ENCODE assay signal across 8 cellular contexts in genomic region chr10:123154943-123155505, GRCh38. TPM values are rescaled to one million over a fixed set of nuclear protein-coding genes. Genes with fewer than 3 reads are reported as not detected.
A peak's percentile ranks its signal among the peaks of the same experiment; 100 is the strongest.
DNase-seq lines count a peak whose midpoint lies in the region; ATAC-seq lines count a peak whose summit lies in the region.

No MANE protein-coding gene starts in this region.

- H3K36me3 ChIP-seq in endocrine pancreas (ENCODE audit: control insufficient read depth, insufficient read depth, low read length), result no peaks in the 10 kb centered on the region

- intact Hi-C loops in activated CD4-positive, alpha-beta T cell treated with anti-CD3 and anti-CD28 coated beads for 36 hours (cut with DNase I, micrococcal nuclease), result loop anchor here (1.0 to 10.0 kb wide), 17 partner anchors 132 to 1762 kb away; partner anchors contain the start of genes C10orf88 (in 2 of the 2), FAM24B (in 2 of the 2), IKZF5 (in 2 of the 2) and ATE1 (in 1 of the 2)

- H3K4me3 Mint-ChIP-seq in activated CD4-positive, alpha-beta T cell treated with anti-CD3 and anti-CD28 coated beads for 36 hours, result peak overlapping the region; percentile 100
- peak overlapping the region; percentile 94 to 100 (median 100) for H3K4me3 Mint-ChIP-seq in naive thymus-derived CD8-positive, alpha-beta T cell

- peaks cover 7% of the 10 kb centered on the region for H3K27me3 Mint-ChIP-seq in activated CD4-positive, alpha-beta T cell treated with anti-CD3 and anti-CD28 coated beads for 36 hours
- peaks cover 0 to 16% (median 7%) of the 10 kb centered on the region in 5 donors for H3K27me3 Mint-ChIP-seq in naive thymus-derived CD8-positive, alpha-beta T cell

- DNase-seq in activated CD4-positive, alpha-beta T cell treated with anti-CD3 and anti-CD28 coated beads for 36 hours, result no peak
- no peak for DNase-seq in activated CD4-positive, alpha-beta T cell treated with anti-CD3 and anti-CD28 coated beads, Interleukin-2, amount 50 U/mL, for 4 hours
- peak; percentile 54 for DNase-seq in RPMI8226
- no peak for DNase-seq in naive thymus-derived CD8-positive, alpha-beta T cell
- DNase-seq in GM19238 (ENCODE audit: insufficient read length, low spot score), result no peak

- POLR2A ChIA-PET in activated CD4-positive, alpha-beta T cell treated with anti-CD3 and anti-CD28 coated beads for 36 hours (lab: Charles Lee), result no interaction called here
- POLR2A ChIA-PET in naive thymus-derived CD8-positive, alpha-beta T cell (lab: Charles Lee), result interaction anchor here (1.0 to 1.8 kb wide), 3 partner anchors 15 to 780 kb away, joined by 3 to 8 read pairs (median 3); partner anchors contain the start of gene PLEKHA1

- no peaks in the 10 kb centered on the region for H3K9me3 ChIP-seq in endocrine pancreas (ENCODE audit: control insufficient read depth, low read length)

- peak overlapping the region; percentile 100 for H3K27ac Mint-ChIP-seq in activated CD4-positive, alpha-beta T cell treated with anti-CD3 and anti-CD28 coated beads for 36 hours
- H3K27ac Mint-ChIP-seq in naive thymus-derived CD8-positive, alpha-beta T cell, result peak overlapping the region; percentile 80 to 99 (median 94)

- H3K9ac ChIP-seq in endocrine pancreas (ENCODE audit: control insufficient read depth, insufficient read depth, low read length), result peak overlapping the region; percentile 74

- H3K9me3 Mint-ChIP-seq in activated CD4-positive, alpha-beta T cell treated with anti-CD3 and anti-CD28 coated beads for 36 hours (ENCODE audit: low read depth), result peaks cover 4% of the 10 kb centered on the region
- no peaks in the 10 kb centered on the region for H3K9me3 Mint-ChIP-seq in naive thymus-derived CD8-positive, alpha-beta T cell

- H3K4me1 ChIP-seq in endocrine pancreas (ENCODE audit: control insufficient read depth, insufficient read depth, low read length), result no peaks in the 10 kb centered on the region

- peaks cover 51% of the 10 kb centered on the region for H3K36me3 Mint-ChIP-seq in activated CD4-positive, alpha-beta T cell treated with anti-CD3 and anti-CD28 coated beads for 36 hours (ENCODE audit: low read depth)
- peaks cover 9 to 42% (median 19%) of the 10 kb centered on the region in 3 donors for H3K36me3 Mint-ChIP-seq in naive thymus-derived CD8-positive, alpha-beta T cell

- CTCF ChIA-PET in activated CD4-positive, alpha-beta T cell treated with anti-CD3 and anti-CD28 coated beads for 36 hours (lab: Charles Lee), result interaction anchor here (0.6 kb wide), 1 partner anchor 75 kb away, joined by 3 read pairs; no protein-coding TSS in a partner anchor

- H3K4me3 ChIP-seq in endocrine pancreas (ENCODE audit: control insufficient read depth, insufficient read depth, low read length), result peak overlapping the region; percentile 54

- H3K27me3 ChIP-seq in endocrine pancreas (ENCODE audit: control insufficient read depth, insufficient read depth, low read length), result peaks cover 12% of the 10 kb centered on the region

- peaks cover 77% of the 10 kb centered on the region for H3K4me1 Mint-ChIP-seq in activated CD4-positive, alpha-beta T cell treated with anti-CD3 and anti-CD28 coated beads for 36 hours
- peaks cover 24 to 78% (median 76%) of the 10 kb centered on the region in 4 donors for H3K4me1 Mint-ChIP-seq in naive thymus-derived CD8-positive, alpha-beta T cell

- peak; percentile 1 for ATAC-seq in activated CD4-positive, alpha-beta T cell treated with anti-CD3 and anti-CD28 coated beads for 36 hours
- ATAC-seq in HG02763 (IDR thresholded peaks at IDR 0.05; ENCODE audit: unreplicated experiment), result peak; percentile 6
- peak; percentile 1 to 2 for ATAC-seq in naive thymus-derived CD8-positive, alpha-beta T cell
- no peak for ATAC-seq in activated CD4-positive, CD25-positive, alpha-beta regulatory T cell treated with anti-CD3 and anti-CD28 coated beads, Interleukin-2, amount 50 U/mL, for 24 hours

RNA-seq across cellular contexts. Expression of gene BUB3, which starts 0.8 kb away (rescaled TPM):
- 100 to 1,000 TPM; 230 to 242 TPM for total RNA-seq in activated CD4-positive, alpha-beta T cell treated with anti-CD3 and anti-CD28 coated beads for 36 hours
- total RNA-seq in naive thymus-derived CD8-positive, alpha-beta T cell, result 100 to 1,000 TPM; 170 to 173 TPM
- polyA plus RNA-seq in naive thymus-derived CD8-positive, alpha-beta T cell, result 100 to 1,000 TPM; 217 to 247 (median 243) TPM

RNA-seq across cellular contexts. Expression of gene HMX2, which starts 7.1 kb away (rescaled TPM):
- under 1 TPM; 0.18 to 0.28 TPM for total RNA-seq in activated CD4-positive, alpha-beta T cell treated with anti-CD3 and anti-CD28 coated beads for 36 hours
- total RNA-seq in naive thymus-derived CD8-positive, alpha-beta T cell, result not detected
- not detected for polyA plus RNA-seq in naive thymus-derived CD8-positive, alpha-beta T cell

RNA-seq across cellular contexts. Expression of gene HMX3, which starts 19.3 kb away (rescaled TPM):
- not detected for total RNA-seq in activated CD4-positive, alpha-beta T cell treated with anti-CD3 and anti-CD28 coated beads for 36 hours
- total RNA-seq in naive thymus-derived CD8-positive, alpha-beta T cell, result not detected
- not detected for polyA plus RNA-seq in naive thymus-derived CD8-positive, alpha-beta T cell

Comparison
In these comparisons a context has a peak if more than half of its experiments do, and no peak if none do; other contexts are left out.
1. ATAC-seq: peak in activated CD4-positive, alpha-beta T cell treated with anti-CD3 and anti-CD28 coated beads for 36 hours (single experiment), HG02763 (single experiment) and naive thymus-derived CD8-positive, alpha-beta T cell (2 of 2); none in activated CD4-positive, CD25-positive, alpha-beta regulatory T cell treated with anti-CD3 and anti-CD28 coated beads, Interleukin-2, amount 50 U/mL, for 24 hours (0 of 2).